Comparison of ENCODE assay signal across 31 cellular contexts in the genomic region with DNA sequence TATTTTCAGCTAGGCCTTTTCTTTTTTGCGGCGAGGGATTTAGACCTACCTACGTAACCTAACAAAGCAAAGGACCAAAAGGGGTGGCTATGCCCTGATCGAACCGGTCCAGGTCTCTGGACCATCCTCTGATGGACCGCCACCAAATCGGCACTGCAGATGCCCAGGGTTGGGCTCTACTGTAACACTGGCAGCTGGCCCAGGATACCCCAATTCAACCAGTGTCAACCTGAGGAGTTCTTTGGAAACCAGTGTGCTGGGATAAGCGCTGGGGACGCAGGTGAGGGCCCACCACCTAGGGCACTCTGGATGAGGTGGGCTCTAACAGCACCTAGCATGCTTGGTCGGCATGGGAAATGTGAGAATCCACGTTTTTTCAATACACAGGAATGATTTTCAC. TPM values are rescaled to one million over a fixed set of nuclear protein-coding genes. Genes with fewer than 3 reads are reported as not detected.
"Had no signal": no experiment of that assay in that cellular context is flagged by ENCODE, and none has a peak within 500 bp of the region (broad histone marks: within the 10 kb centered on the region; RNA-seq: fewer than 3 reads in every experiment).

No MANE protein-coding gene starts in this region.

- ATAC-seq: activated CD4-positive, alpha-beta T cell treated with anti-CD3 and anti-CD28 coated beads for 36 hours; activated CD8-positive, alpha-beta memory T cell treated with anti-CD3 and anti-CD28 coated beads, Interleukin-2, amount 10 ng/mL, durations not matched to agents 7 days and 5 days; activated CD8-positive, alpha-beta T cell treated with anti-CD3 and anti-CD28 coated beads, Interleukin-2, amount 10 ng/mL, durations not matched to agents 7 days and 5 days; activated T-helper 17 cell treated with anti-CD3 and anti-CD28 coated beads, Interleukin-2, amount 50 U/mL, for 72 hours; gastroesophageal sphincter had no signal

- H3K27ac ChIP-seq: ascending aorta, breast epithelium, cardiac muscle cell, colonic mucosa, epithelial cell of prostate, esophagus squamous epithelium, gastroesophageal sphincter had no signal

- H3K4me1 Mint-ChIP-seq: brain had no signal

- H3K9me3 Mint-ChIP-seq: activated CD4-positive, alpha-beta memory T cell treated with anti-CD3 and anti-CD28 coated beads for 36 hours; activated CD4-positive, alpha-beta T cell treated with anti-CD3 and anti-CD28 coated beads, Interleukin-2, amount 10 ng/mL, durations not matched to agents 24 days and 14 days; activated T-helper 17 cell treated with anti-CD3 and anti-CD28 coated beads, Interleukin-2, amount 50 U/mL, for 72 hours; brain had no signal

- H3K4me3 Mint-ChIP-seq: activated CD4-positive, alpha-beta memory T cell treated with anti-CD3 and anti-CD28 coated beads for 36 hours; activated CD4-positive, alpha-beta T cell treated with anti-CD3 and anti-CD28 coated beads for 36 hours; activated CD4-positive, alpha-beta T cell treated with anti-CD3 and anti-CD28 coated beads, Interleukin-2, amount 10 ng/mL, durations not matched to agents 24 days and 14 days; activated CD8-positive, alpha-beta memory T cell treated with anti-CD3 and anti-CD28 coated beads, Interleukin-2, amount 10 ng/mL, durations not matched to agents 7 days and 5 days; activated CD8-positive, alpha-beta T cell treated with anti-CD3 and anti-CD28 coated beads, Interleukin-2, amount 10 ng/mL, durations not matched to agents 7 days and 5 days; activated naive CD8-positive, alpha-beta T cell; activated T-helper 17 cell treated with anti-CD3 and anti-CD28 coated beads, Interleukin-2, amount 50 U/mL, for 72 hours; brain had no signal

- H3K9me3 ChIP-seq: ascending aorta, breast epithelium, colonic mucosa, esophagus squamous epithelium, gastroesophageal sphincter had no signal

- H3K27ac Mint-ChIP-seq: activated CD4-positive, alpha-beta memory T cell treated with anti-CD3 and anti-CD28 coated beads for 36 hours; activated CD4-positive, alpha-beta T cell treated with anti-CD3 and anti-CD28 coated beads, Interleukin-2, amount 10 ng/mL, durations not matched to agents 24 days and 14 days; activated CD8-positive, alpha-beta memory T cell treated with anti-CD3 and anti-CD28 coated beads, Interleukin-2, amount 10 ng/mL, durations not matched to agents 7 days and 5 days; activated CD8-positive, alpha-beta T cell treated with anti-CD3 and anti-CD28 coated beads, Interleukin-2, amount 10 ng/mL, durations not matched to agents 7 days and 5 days; activated T-helper 17 cell treated with anti-CD3 and anti-CD28 coated beads, Interleukin-2, amount 50 U/mL, for 72 hours had no signal

- H3K27me3 ChIP-seq: ascending aorta, breast epithelium, cardiac muscle cell, colonic mucosa, esophagus squamous epithelium, gastroesophageal sphincter had no signal

- H3K4me3 ChIP-seq: ascending aorta, breast epithelium, cardiac muscle cell, colonic mucosa, esophagus squamous epithelium, gastroesophageal sphincter had no signal

- DNase-seq: activated CD4-positive, alpha-beta memory T cell treated with anti-CD3 and anti-CD28 coated beads for 36 hours; activated CD4-positive, alpha-beta T cell treated with anti-CD3 and anti-CD28 coated beads for 36 hours; activated CD4-positive, alpha-beta T cell treated with anti-CD3 and anti-CD28 coated beads, Interleukin-2, amount 10 ng/mL, durations not matched to agents 24 days and 14 days; activated CD4-positive, CD25-positive, alpha-beta regulatory T cell; activated CD4-positive, CD25-positive, alpha-beta regulatory T cell treated with anti-CD3 and anti-CD28 coated beads, Interleukin-2, amount 50 U/mL, for 72 hours; activated CD8-positive, alpha-beta memory T cell treated with anti-CD3 and anti-CD28 coated beads, Interleukin-2, amount 10 ng/mL, durations not matched to agents 7 days and 5 days; activated CD8-positive, alpha-beta memory T cell treated with anti-CD3 and anti-CD28 coated beads, Interleukin-2, amount 50 U/mL, for 4 hours; activated CD8-positive, alpha-beta T cell treated with anti-CD3 and anti-CD28 coated beads, Interleukin-2, amount 10 ng/mL, durations not matched to agents 7 days and 5 days; activated effector memory CD4-positive, alpha-beta T cell treated with Interleukin-2 at 50 U/mL for 16 hours; activated gamma-delta T cell treated with Interleukin-2 at 50 U/mL for 16 hours; activated naive CD4-positive, alpha-beta T cell treated with anti-CD3 and anti-CD28 coated beads, Interleukin-2, amount 50 U/mL, for 16 hours; activated naive CD4-positive, alpha-beta T cell treated with Interleukin-2 at 50 U/mL for 16 hours; activated T-cell treated with anti-CD3 and anti-CD28 coated beads, Interleukin-2, amount 50 U/mL, for 1 hour; central memory CD4-positive, alpha-beta T cell; cerebellar nuclear complex; colonic mucosa; effector CD8-positive, alpha-beta T cell; esophagus squamous epithelium; foreskin melanocyte; T-helper 1 cell; T-helper 2 cell had no signal

- H3K4me1 ChIP-seq: ascending aorta, breast epithelium, colonic mucosa, esophagus squamous epithelium, gastroesophageal sphincter had no signal

- H3K27me3 Mint-ChIP-seq: activated CD4-positive, alpha-beta memory T cell treated with anti-CD3 and anti-CD28 coated beads for 36 hours; activated CD4-positive, alpha-beta T cell treated with anti-CD3 and anti-CD28 coated beads for 36 hours; activated CD4-positive, alpha-beta T cell treated with anti-CD3 and anti-CD28 coated beads, Interleukin-2, amount 10 ng/mL, durations not matched to agents 24 days and 14 days; activated CD8-positive, alpha-beta memory T cell treated with anti-CD3 and anti-CD28 coated beads, Interleukin-2, amount 10 ng/mL, durations not matched to agents 7 days and 5 days; activated naive CD8-positive, alpha-beta T cell; activated T-helper 17 cell treated with anti-CD3 and anti-CD28 coated beads, Interleukin-2, amount 50 U/mL, for 72 hours had no signal

RNA-seq across cellular contexts. Expression of a gene that starts 58.9 kb away (rescaled TPM):
- total RNA-seq: fibroblast of lung, fibroblast of villous mesenchyme had no signal
- polyA plus RNA-seq: fibroblast of lung had no signal
